Comparison of ENCODE assay signal across 1 cellular context in the genomic region with DNA sequence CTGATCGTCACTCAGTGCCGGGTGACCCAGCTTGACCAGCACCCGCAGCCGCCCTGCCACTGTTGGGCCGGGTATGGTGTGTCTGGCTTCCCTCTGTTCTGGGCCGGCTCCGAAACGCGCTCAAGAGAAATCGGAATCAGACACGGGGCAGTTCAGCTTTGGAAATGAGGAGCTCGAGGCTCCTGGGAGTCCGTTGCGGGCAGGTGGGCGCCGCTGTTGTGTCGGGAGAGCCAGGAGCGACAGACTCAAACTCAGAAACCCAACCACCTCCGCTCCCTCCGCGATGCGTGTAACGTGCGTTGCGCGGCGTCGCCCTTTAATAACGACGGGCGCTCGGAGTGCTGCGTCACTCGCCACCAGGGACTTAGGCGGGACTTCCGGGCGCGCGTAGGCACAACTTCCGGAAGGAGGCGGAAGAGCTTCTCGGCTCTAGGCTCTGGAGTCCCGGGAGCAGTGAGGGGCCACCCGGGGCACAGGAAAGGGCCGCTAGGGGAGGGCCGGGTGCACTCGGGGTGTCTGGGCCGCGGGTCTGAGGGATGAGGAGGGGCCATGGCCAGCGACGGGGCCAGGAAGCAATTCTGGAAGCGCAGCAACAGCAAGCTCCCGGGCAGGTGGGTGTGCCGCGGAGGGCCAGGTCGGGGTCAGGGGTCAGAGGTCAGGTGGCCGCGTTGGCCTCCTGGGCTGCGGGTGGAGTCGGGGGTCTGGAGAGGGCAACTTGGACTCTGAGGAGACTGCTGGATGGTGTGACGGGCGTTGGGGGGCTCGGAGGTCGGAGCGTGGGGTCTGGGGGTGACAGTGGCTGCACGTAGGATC.
TF ChIP-seq lines count a peak whose summit lies in the region.

TSS of gene TBC1D22A (plus strand) at position 413 of the 813 bp plus-strand sequence. CDS start at position 550, 137 bp downstream.

TF ChIP-seq in HEK293, 187 proteins besides CTCF, POLR2A, EP300 and RAD21 (continued from another document and continues in another):
- peak; percentile 72; the same call in 1 of the 2 replicates for TF ChIP-seq ZNF610 (tag by site-specific recombination; IDR thresholded peaks at IDR 0.05; ENCODE audit: borderline replicate concordance)
- TF ChIP-seq ZNF184 (tag by site-specific recombination; IDR thresholded peaks at IDR 0.05): no peak
- no peak for TF ChIP-seq ZNF837 (tag by site-specific recombination; IDR thresholded peaks at IDR 0.05)
- peak; percentile 96 for TF ChIP-seq ZBTB10 (tag by site-specific recombination; IDR thresholded peaks at IDR 0.05)
- TF ChIP-seq IKZF3 (tag by site-specific recombination; IDR thresholded peaks at IDR 0.05): peak; percentile 8; the same call in 1 of the 2 replicates
- TF ChIP-seq ZSCAN30 (tag by site-specific recombination; IDR thresholded peaks at IDR 0.05): peak; percentile 15; the same call in 1 of the 2 replicates
- no peak for TF ChIP-seq ZNF670 (tag by site-specific recombination; IDR thresholded peaks at IDR 0.05; ENCODE audit: low read depth)
- TF ChIP-seq, protein P1, sequence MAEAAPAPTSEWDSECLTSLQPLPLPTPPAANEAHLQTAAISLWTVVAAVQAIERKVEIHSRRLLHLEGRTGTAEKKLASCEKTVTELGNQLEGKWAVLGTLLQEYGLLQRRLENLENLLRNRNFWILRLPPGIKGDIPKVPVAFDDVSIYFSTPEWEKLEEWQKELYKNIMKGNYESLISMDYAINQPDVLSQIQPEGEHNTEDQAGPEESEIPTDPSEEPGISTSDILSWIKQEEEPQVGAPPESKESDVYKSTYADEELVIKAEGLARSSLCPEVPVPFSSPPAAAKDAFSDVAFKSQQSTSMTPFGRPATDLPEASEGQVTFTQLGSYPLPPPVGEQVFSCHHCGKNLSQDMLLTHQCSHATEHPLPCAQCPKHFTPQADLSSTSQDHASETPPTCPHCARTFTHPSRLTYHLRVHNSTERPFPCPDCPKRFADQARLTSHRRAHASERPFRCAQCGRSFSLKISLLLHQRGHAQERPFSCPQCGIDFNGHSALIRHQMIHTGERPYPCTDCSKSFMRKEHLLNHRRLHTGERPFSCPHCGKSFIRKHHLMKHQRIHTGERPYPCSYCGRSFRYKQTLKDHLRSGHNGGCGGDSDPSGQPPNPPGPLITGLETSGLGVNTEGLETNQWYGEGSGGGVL (tag by site-specific recombination; IDR thresholded peaks at IDR 0.05): peak; percentile 30; the same call in 1 of the 2 replicates
- TF ChIP-seq ZNF501 (tag by site-specific recombination; IDR thresholded peaks at IDR 0.05): 0 out of 2 replicates have a peak, but pooled peaks have one; percentile 42
- TF ChIP-seq ZNF600 (tag by site-specific recombination; IDR thresholded peaks at IDR 0.05): peak; percentile 85
- TF ChIP-seq ZNF677 (tag by site-specific recombination; IDR thresholded peaks at IDR 0.05): no peak
- no peak for TF ChIP-seq ZNF621 (tag by site-specific recombination; IDR thresholded peaks at IDR 0.05)
- TF ChIP-seq WT1 (tag by site-specific recombination; IDR thresholded peaks at IDR 0.05): 0 out of 2 replicates have a peak, but pooled peaks have one; percentile 40
- TF ChIP-seq, protein P2, sequence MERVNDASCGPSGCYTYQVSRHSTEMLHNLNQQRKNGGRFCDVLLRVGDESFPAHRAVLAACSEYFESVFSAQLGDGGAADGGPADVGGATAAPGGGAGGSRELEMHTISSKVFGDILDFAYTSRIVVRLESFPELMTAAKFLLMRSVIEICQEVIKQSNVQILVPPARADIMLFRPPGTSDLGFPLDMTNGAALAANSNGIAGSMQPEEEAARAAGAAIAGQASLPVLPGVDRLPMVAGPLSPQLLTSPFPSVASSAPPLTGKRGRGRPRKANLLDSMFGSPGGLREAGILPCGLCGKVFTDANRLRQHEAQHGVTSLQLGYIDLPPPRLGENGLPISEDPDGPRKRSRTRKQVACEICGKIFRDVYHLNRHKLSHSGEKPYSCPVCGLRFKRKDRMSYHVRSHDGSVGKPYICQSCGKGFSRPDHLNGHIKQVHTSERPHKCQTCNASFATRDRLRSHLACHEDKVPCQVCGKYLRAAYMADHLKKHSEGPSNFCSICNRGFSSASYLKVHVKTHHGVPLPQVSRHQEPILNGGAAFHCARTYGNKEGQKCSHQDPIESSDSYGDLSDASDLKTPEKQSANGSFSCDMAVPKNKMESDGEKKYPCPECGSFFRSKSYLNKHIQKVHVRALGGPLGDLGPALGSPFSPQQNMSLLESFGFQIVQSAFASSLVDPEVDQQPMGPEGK (tag by site-specific recombination; IDR thresholded peaks at IDR 0.05): peak; percentile 85
- 0 out of 2 replicates have a peak, but pooled peaks have one; percentile 82 for TF ChIP-seq ZNF645 (tag by site-specific recombination; IDR thresholded peaks at IDR 0.05)
- peak; percentile 83; the same call in 1 of the 2 replicates for TF ChIP-seq GLIS2 (tag by site-specific recombination; IDR thresholded peaks at IDR 0.05)
- no peak for TF ChIP-seq ZNF558 (tag by site-specific recombination; IDR thresholded peaks at IDR 0.05)
- peak; percentile 50 for TF ChIP-seq ZNF76 (tag by site-specific recombination; IDR thresholded peaks at IDR 0.05; ENCODE audit: borderline replicate concordance, low read depth)
- peak; percentile 97 for TF ChIP-seq ZBTB7A (tag by site-specific recombination; IDR thresholded peaks at IDR 0.05; ENCODE audit: low read depth)
- TF ChIP-seq, protein P3, sequence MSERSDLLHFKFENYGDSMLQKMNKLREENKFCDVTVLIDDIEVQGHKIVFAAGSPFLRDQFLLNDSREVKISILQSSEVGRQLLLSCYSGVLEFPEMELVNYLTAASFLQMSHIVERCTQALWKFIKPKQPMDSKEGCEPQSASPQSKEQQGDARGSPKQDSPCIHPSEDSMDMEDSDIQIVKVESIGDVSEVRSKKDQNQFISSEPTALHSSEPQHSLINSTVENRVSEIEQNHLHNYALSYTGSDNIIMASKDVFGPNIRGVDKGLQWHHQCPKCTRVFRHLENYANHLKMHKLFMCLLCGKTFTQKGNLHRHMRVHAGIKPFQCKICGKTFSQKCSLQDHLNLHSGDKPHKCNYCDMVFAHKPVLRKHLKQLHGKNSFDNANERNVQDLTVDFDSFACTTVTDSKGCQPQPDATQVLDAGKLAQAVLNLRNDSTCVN (tag by site-specific recombination; optimal IDR thresholded peaks at IDR 0.05): peak; percentile 85
- TF ChIP-seq SP3 (tag by site-specific recombination; IDR thresholded peaks at IDR 0.05): peak; percentile 69
- TF ChIP-seq ZNF639 (tag by site-specific recombination; IDR thresholded peaks at IDR 0.05): peak; percentile 44; the same call in 1 of the 2 replicates
- TF ChIP-seq, protein P4, sequence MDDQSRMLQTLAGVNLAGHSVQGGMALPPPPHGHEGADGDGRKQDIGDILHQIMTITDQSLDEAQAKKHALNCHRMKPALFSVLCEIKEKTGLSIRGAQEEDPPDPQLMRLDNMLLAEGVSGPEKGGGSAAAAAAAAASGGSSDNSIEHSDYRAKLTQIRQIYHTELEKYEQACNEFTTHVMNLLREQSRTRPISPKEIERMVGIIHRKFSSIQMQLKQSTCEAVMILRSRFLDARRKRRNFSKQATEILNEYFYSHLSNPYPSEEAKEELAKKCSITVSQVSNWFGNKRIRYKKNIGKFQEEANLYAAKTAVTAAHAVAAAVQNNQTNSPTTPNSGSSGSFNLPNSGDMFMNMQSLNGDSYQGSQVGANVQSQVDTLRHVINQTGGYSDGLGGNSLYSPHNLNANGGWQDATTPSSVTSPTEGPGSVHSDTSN (CRISPR knock-in tag; IDR thresholded peaks at IDR 0.05): peak; percentile 80; the same call in 1 of the 2 replicates
- TF ChIP-seq BCL11B (tag by site-specific recombination; IDR thresholded peaks at IDR 0.05; ENCODE audit: low read depth): peak; percentile 100
- TF ChIP-seq, protein P5, sequence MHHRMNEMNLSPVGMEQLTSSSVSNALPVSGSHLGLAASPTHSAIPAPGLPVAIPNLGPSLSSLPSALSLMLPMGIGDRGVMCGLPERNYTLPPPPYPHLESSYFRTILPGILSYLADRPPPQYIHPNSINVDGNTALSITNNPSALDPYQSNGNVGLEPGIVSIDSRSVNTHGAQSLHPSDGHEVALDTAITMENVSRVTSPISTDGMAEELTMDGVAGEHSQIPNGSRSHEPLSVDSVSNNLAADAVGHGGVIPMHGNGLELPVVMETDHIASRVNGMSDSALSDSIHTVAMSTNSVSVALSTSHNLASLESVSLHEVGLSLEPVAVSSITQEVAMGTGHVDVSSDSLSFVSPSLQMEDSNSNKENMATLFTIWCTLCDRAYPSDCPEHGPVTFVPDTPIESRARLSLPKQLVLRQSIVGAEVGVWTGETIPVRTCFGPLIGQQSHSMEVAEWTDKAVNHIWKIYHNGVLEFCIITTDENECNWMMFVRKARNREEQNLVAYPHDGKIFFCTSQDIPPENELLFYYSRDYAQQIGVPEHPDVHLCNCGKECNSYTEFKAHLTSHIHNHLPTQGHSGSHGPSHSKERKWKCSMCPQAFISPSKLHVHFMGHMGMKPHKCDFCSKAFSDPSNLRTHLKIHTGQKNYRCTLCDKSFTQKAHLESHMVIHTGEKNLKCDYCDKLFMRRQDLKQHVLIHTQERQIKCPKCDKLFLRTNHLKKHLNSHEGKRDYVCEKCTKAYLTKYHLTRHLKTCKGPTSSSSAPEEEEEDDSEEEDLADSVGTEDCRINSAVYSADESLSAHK (tag by site-specific recombination; IDR thresholded peaks at IDR 0.05): 0 out of 2 replicates have a peak, but pooled peaks have one; percentile 36
- no peak for TF ChIP-seq REPIN1 (tag by site-specific recombination; IDR thresholded peaks at IDR 0.05; ENCODE audit: low read depth)
- TF ChIP-seq ZNF785 (tag by site-specific recombination; IDR thresholded peaks at IDR 0.05): 0 out of 2 replicates have a peak, but pooled peaks have one; percentile 8
- TF ChIP-seq, protein P6, sequence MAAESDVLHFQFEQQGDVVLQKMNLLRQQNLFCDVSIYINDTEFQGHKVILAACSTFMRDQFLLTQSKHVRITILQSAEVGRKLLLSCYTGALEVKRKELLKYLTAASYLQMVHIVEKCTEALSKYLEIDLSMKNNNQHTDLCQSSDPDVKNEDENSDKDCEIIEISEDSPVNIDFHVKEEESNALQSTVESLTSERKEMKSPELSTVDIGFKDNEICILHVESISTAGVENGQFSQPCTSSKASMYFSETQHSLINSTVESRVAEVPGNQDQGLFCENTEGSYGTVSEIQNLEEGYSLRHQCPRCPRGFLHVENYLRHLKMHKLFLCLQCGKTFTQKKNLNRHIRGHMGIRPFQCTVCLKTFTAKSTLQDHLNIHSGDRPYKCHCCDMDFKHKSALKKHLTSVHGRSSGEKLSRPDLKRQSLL (tag by site-specific recombination; IDR thresholded peaks at IDR 0.05): peak; percentile 97
- no peak for TF ChIP-seq ZNF529 (tag by site-specific recombination; IDR thresholded peaks at IDR 0.05; ENCODE audit: insufficient replicate concordance)
- TF ChIP-seq, protein P7, sequence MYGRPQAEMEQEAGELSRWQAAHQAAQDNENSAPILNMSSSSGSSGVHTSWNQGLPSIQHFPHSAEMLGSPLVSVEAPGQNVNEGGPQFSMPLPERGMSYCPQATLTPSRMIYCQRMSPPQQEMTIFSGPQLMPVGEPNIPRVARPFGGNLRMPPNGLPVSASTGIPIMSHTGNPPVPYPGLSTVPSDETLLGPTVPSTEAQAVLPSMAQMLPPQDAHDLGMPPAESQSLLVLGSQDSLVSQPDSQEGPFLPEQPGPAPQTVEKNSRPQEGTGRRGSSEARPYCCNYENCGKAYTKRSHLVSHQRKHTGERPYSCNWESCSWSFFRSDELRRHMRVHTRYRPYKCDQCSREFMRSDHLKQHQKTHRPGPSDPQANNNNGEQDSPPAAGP (tag by site-specific recombination; IDR thresholded peaks at IDR 0.05): peak; percentile 71
- TF ChIP-seq ZNF394 (tag by site-specific recombination; IDR thresholded peaks at IDR 0.05; ENCODE audit: borderline replicate concordance): peak; percentile 24; the same call in 1 of the 2 replicates
- 0 out of 2 replicates have a peak, but pooled peaks have one; percentile 14 for TF ChIP-seq ZNF366 (tag by site-specific recombination; conservative IDR thresholded peaks at IDR 0.05)
- peak; percentile 76; the same call in 1 of the 2 replicates for TF ChIP-seq ZBTB48 (tag by site-specific recombination; IDR thresholded peaks at IDR 0.05)
- TF ChIP-seq ZNF623 (tag by site-specific recombination; IDR thresholded peaks at IDR 0.05): peak; percentile 31; the same call in 1 of the 2 replicates
